In the genomic region with DNA sequence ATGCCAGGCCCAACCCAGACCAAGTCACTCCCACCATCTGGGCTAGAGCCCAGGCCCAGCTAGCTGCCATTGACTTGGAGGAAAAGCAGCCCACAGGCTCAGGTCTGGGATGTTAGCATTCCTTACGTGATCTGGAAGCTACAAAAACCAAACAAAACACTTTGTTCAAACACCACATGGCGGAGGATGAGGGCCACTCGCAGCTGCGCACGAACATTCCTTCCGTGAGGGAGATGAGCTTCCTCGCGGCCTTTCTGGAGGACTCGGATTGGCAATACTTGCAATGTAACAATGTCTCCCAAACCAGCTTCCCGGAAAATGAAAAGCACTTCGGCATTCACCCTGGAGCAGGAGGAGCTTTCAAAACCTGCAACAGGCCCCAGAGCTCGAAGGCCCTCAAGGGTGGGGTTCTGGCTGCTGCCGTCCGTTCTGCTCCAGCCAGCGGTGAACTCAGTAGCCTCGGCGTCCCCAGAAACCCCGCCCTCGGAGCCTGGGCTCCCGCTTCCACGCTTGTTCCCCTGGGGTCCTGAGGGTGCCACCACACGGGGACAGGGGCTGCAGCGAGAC, we compare ENCODE assay signal across 14 cellular contexts. TPM values are rescaled to one million over a fixed set of nuclear protein-coding genes. Genes with fewer than 3 reads are reported as not detected.
A peak's percentile ranks its signal among the peaks of the same experiment; 100 is the strongest.
DNase-seq lines count a peak whose midpoint lies in the region; ATAC-seq lines count a peak whose summit lies in the region.
"Had no signal": no experiment of that assay in that cellular context is flagged by ENCODE, and none has a peak within 500 bp of the region (broad histone marks: within the 10 kb centered on the region; RNA-seq: fewer than 3 reads in every experiment).

No MANE protein-coding gene starts in this region.

- no CpG with 5 or more reads among the region's 23 CpGs for WGBS in neuronal stem cell (ENCODE audit: extremely low coverage in 2 of 2, insufficient read length in 2 of 2, insufficient replicate concordance in 1 of 2), 2 donors
- 91% methylated on average over 23 of the region's 23 CpGs for WGBS in aorta, 2 donors

- H4K91ac ChIP-seq in neuronal stem cell (ENCODE audit: low read depth, low read length, poor library complexity), result no peak overlapping the region

- H3K4me3 ChIP-seq in neuronal stem cell (ENCODE audit: low read length in 2 of 2), result no peak overlapping the region
- no peak overlapping the region for H3K4me3 ChIP-seq in aorta (ENCODE audit: low read length in 2 of 2)

- H2BK5ac ChIP-seq in neuronal stem cell (ENCODE audit: low read length), result peak overlapping the region; percentile 88

- H2AFZ ChIP-seq in neuronal stem cell (ENCODE audit: low read length), result peak overlapping the region; percentile 32

- H2AK5ac ChIP-seq in neuronal stem cell (ENCODE audit: low read depth, low read length), result peak overlapping the region; percentile 44

- no peak overlapping the region for H2BK120ac ChIP-seq in neuronal stem cell (ENCODE audit: low read depth, low read length)

- H3K27me3 ChIP-seq in neuronal stem cell (ENCODE audit: control insufficient read depth in 3 of 3, insufficient read depth in 3 of 3, low read depth in 1 of 3, low read length in 3 of 3) (no peaks in the 10 kb centered on the region), aorta (ENCODE audit: control insufficient read depth in 1 of 2, insufficient read depth in 2 of 2, low read length in 1 of 2) (no peaks in the 10 kb centered on the region)

- intact Hi-C loops in Right ventricle myocardium inferior (cut with DNase I) (no loop called here), cardiac septum (cut with DNase I) (no loop called here), Right ventricle myocardium superior (cut with DNase I) (no loop called here), aorta (cut with DNase I) (loop anchor here in 1 of 2 donors (5.0 kb wide), 1 partner anchor 35 kb away; no protein-coding TSS in a partner anchor)

- ATAC-seq in Right ventricle myocardium inferior (peak; percentile 92), Right ventricle myocardium superior (ENCODE audit: poor library complexity) (peak; percentile 91), aorta (ENCODE audit: low FRiP score) (peak; percentile 77), GM21515 (IDR thresholded peaks at IDR 0.05; ENCODE audit: unreplicated experiment) (no peak)
- ATAC-seq: activated CD8-positive, alpha-beta T cell treated with anti-CD3 and anti-CD28 coated beads for 36 hours had no signal

- H3K9ac ChIP-seq in neuronal stem cell (ENCODE audit: low read depth, low read length, poor library complexity), result no peak overlapping the region

- H3K18ac ChIP-seq in neuronal stem cell (ENCODE audit: low read length), result peak overlapping the region; percentile 65

- no peak overlapping the region for H3K4ac ChIP-seq in neuronal stem cell (ENCODE audit: low read length)

- no peak overlapping the region for H3K23ac ChIP-seq in neuronal stem cell (ENCODE audit: low read depth, low read length, poor library complexity)

- no peak overlapping the region for H3K27ac ChIP-seq in neuronal stem cell (replicated peaks; ENCODE audit: low read length)
- no peak overlapping the region for H3K27ac ChIP-seq in aorta (ENCODE audit: low read depth in 1 of 2, low read length in 2 of 2)

- H3K4me1 ChIP-seq in neuronal stem cell (ENCODE audit: control insufficient read depth in 2 of 2, insufficient read depth in 1 of 2, low read depth in 1 of 2, low read length in 2 of 2) (peaks cover 0 to 14% of the 10 kb centered on the region in 2 donors), aorta (ENCODE audit: control insufficient read depth in 1 of 2, insufficient read depth in 2 of 2, low read length in 2 of 2) (no peaks in the 10 kb centered on the region)

- no peaks in the 10 kb centered on the region for H3K79me1 ChIP-seq in neuronal stem cell (ENCODE audit: low read depth, low read length)

- DNase-seq in Right ventricle myocardium inferior (ENCODE audit: missing footprints) (peak; percentile 77), cardiac septum (ENCODE audit: low spot score) (no peak), Right ventricle myocardium superior (peak; percentile 84), neuronal stem cell (ENCODE audit: low spot score) (no peak), aorta (peak; percentile 53 to 80), NCI-H128 (lab: John Stamatoyannopoulos, UW; ENCODE audit: unreplicated experiment) (no peak), NAMALWA (ENCODE audit: low spot score) (no peak)
- DNase-seq: activated CD8-positive, alpha-beta T cell treated with anti-CD3 and anti-CD28 coated beads for 36 hours; NCI-H1417 treated with DMSO at 0.1 percent for 48 hours; NCI-H69; nucleus accumbens; stimulated activated CD4-positive, alpha-beta T cell treated with anti-CD3 and anti-CD28 coated beads, Interleukin-1b, Interleukin-23, amount 100 ng/mL, for 48 hours; T-helper 9 cell had no signal

- H3K36me3 ChIP-seq in neuronal stem cell (replicated peaks in 1 of 2; ENCODE audit: control insufficient read depth in 2 of 2, insufficient read depth in 2 of 2, low read length in 2 of 2) (no peaks in the 10 kb centered on the region), aorta (ENCODE audit: control insufficient read depth in 1 of 2, insufficient read depth in 2 of 2, low read length in 1 of 2) (no peaks in the 10 kb centered on the region)

- no peak overlapping the region for H3K14ac ChIP-seq in neuronal stem cell (ENCODE audit: low read length)

- H3K9me3 ChIP-seq in neuronal stem cell (replicated peaks in 1 of 2; ENCODE audit: control insufficient read depth in 2 of 2, insufficient read depth in 1 of 2, low read depth in 1 of 2, low read length in 2 of 2) (no peaks in the 10 kb centered on the region), aorta (ENCODE audit: control insufficient read depth, low read length) (no peaks in the 10 kb centered on the region)

- H3K4me2 ChIP-seq in neuronal stem cell (ENCODE audit: insufficient read depth, low read length, poor library complexity, severe bottlenecking), result no peak overlapping the region

- no peak overlapping the region for H4K8ac ChIP-seq in neuronal stem cell (ENCODE audit: low read depth, low read length)

- peak overlapping the region; percentile 91 for H2BK15ac ChIP-seq in neuronal stem cell (ENCODE audit: low read length)

- H2BK12ac ChIP-seq in neuronal stem cell (ENCODE audit: low read length), result no peak overlapping the region

RNA-seq across cellular contexts. Expression of gene COL6A1, which starts 40.5 kb away (rescaled TPM):
- 228 TPM for total RNA-seq in Right ventricle myocardium inferior
- 140 TPM for total RNA-seq in cardiac septum
- total RNA-seq in Right ventricle myocardium superior, result 173 TPM
- 54.3 TPM for polyA plus RNA-seq in neuronal stem cell (2013, experiment 1 of 2)
- polyA plus RNA-seq in neuronal stem cell (2013, experiment 2 of 2), result 53.4 TPM
- total RNA-seq in aorta, result 100 to 1,000 TPM; 458 to 593 TPM
- 1,000 to 10,000 TPM in 1 of 2 donors, 100 to 1,000 TPM in 1; 156 to 1,773 TPM for polyA plus RNA-seq in aorta

Comparison
In these comparisons a context has a peak if more than half of its experiments do, and no peak if none do; other contexts are left out.
1. DNase-seq: peak in Right ventricle myocardium inferior (single experiment), Right ventricle myocardium superior (single experiment) and aorta (2 of 2); none in cardiac septum (single experiment), neuronal stem cell (single experiment), NCI-H128 (single experiment) and NAMALWA (single experiment).